1 cellular context compared by ENCODE assay signal in the genomic region with DNA sequence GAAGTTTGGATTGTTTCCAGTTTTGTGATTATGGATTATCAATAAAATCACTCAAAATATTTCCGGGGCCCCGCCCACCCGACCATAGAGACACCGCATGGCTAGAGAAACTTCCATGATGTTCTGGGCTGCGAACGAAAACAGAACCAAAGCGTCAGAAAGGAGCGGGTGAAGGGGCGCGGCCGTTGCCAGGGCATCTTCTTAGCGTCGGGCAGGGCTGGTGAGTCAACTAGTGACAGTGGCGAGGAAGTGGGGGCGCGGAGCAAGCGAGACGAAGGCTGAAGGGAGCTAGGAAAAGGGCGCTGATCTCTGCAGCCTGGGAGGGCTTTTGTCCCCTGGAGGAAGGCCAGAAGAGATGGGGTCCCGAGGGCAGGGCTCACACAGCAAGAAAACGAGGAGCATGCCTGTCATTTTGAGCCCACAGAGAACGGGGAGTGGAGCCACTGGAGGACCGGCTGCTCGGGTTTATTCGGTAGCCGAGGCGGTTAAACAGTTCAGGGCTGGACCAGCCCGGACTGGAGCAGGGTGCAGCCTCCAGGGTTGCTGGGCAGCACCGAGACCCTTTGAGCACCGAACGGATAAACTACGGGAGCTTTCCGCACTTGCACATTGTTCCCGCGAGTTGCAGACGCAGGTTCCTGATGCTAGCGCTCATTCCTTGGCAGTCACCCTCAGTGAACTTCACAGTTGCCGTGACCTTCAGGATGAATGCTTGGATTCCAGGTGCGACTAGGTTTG.
TF ChIP-seq lines count a peak whose summit lies in the region.

No MANE protein-coding gene starts in this region.

TF ChIP-seq in WTC11, 78 proteins besides CTCF, POLR2A, EP300 and RAD21 (continued from another document):
- TF ChIP-seq AR (CRISPR knock-in tag; IDR thresholded peaks at IDR 0.05) (no peak), ZBTB21 (CRISPR knock-in tag; IDR thresholded peaks at IDR 0.05; ENCODE audit: borderline replicate concordance) (no peak), ZBTB43 (CRISPR knock-in tag; IDR thresholded peaks at IDR 0.05) (no peak), ZNF317 (CRISPR knock-in tag; IDR thresholded peaks at IDR 0.05; ENCODE audit: borderline replicate concordance, low read depth) (no peak)
